ENCODE assay signal across 1 cellular context in the genomic region with DNA sequence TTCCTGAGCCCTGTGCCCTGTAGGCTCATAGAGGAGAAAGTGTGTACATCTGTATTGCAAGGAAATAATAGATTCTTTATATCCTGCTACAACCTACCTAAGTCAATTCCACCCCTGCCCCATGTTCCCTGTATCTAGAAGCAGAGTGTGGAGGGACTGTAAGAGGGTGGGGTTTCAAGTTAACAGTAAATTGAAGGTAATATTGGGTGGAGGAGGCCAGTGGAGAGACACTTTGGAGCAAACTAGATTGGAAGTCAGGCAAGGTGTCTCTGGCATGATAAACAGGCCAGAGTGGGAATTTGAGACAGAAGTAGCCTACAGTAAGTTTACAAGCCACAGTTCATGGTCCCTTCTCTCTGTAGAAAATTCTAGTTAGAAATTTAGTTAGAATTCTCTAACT.
A peak's percentile ranks its signal among the peaks of the same experiment; 100 is the strongest.
TF ChIP-seq lines count a peak whose summit lies in the region.

No MANE protein-coding gene starts in this region.

TF ChIP-seq in K562, 482 proteins besides CTCF, POLR2A, EP300 and RAD21 (continued from another document):
- TF ChIP-seq KDM1A (IDR thresholded peaks at IDR 0.05) (peak; percentile 19 to 49; a peak in 2 of 4 replicates), NFIC (IDR thresholded peaks at IDR 0.05) (peak; percentile 58; the same call in 1 of the 2 replicates), FOXK2 (conservative IDR thresholded peaks at IDR 0.05 in 1 of 2, IDR thresholded peaks at IDR 0.05 in 1 of 2; ENCODE audit: low read depth in 2 of 2) (peak in 1 of 2 experiments; percentile 51; a peak in 1 of 4 replicates), TEAD4 (IDR thresholded peaks at IDR 0.05; ENCODE audit: low read length) (peak; percentile 89), TEAD4 (CRISPR knock-in tag; IDR thresholded peaks at IDR 0.05; ENCODE audit: borderline replicate concordance) (no peak), NR4A1 (CRISPR knock-in tag; IDR thresholded peaks at IDR 0.05) (no peak), NR4A1 (tag; IDR thresholded peaks at IDR 0.05) (0 out of 2 replicates have a peak, but pooled peaks have one; percentile 14), GATAD2B (IDR thresholded peaks at IDR 0.05; ENCODE audit: borderline replicate concordance) (peak; percentile 46; the same call in 1 of the 2 replicates), PML (IDR thresholded peaks at IDR 0.05; ENCODE audit: low read length) (peak; percentile 78), HNRNPH1 (optimal IDR thresholded peaks at IDR 0.05; ENCODE audit: low read depth, low read length) (no peak), ZNF444 (CRISPR knock-in tag; IDR thresholded peaks at IDR 0.05) (no peak), DPF2 (IDR thresholded peaks at IDR 0.05) (peak; percentile 81), SAP30 (IDR thresholded peaks at IDR 0.05; ENCODE audit: borderline replicate concordance, insufficient read depth, low read depth, low read length, poor library complexity, severe bottlenecking) (no peak), SMARCE1 (IDR thresholded peaks at IDR 0.05) (peak; percentile 56; the same call in 1 of the 2 replicates), TSC22D4 (tag; IDR thresholded peaks at IDR 0.05) (no peak), NFRKB (IDR thresholded peaks at IDR 0.05; ENCODE audit: low read depth) (peak; percentile 59; the same call in 1 of the 2 replicates), STAT5A (IDR thresholded peaks at IDR 0.05; ENCODE audit: borderline replicate concordance, low read length) (peak; percentile 72), XRCC4 (IDR thresholded peaks at IDR 0.05; ENCODE audit: extremely low read depth, insufficient read depth, insufficient read length) (no peak), TRIM24 (IDR thresholded peaks at IDR 0.05) (peak in 1 of 2 experiments; percentile 53; a peak in 1 of 4 replicates), ZFP36 (IDR thresholded peaks at IDR 0.05; ENCODE audit: low read depth, low read length, partially characterized antibody) (peak; percentile 3), SMC3 (conservative IDR thresholded peaks at IDR 0.05; ENCODE audit: insufficient read depth, low read depth, low read length) (no peak), SMAD1 (IDR thresholded peaks at IDR 0.05; ENCODE audit: low read depth, low read length, partially characterized antibody) (peak; percentile 26), TAL1 (IDR thresholded peaks at IDR 0.05) (peak; percentile 87), CXXC5 (CRISPR knock-in tag; IDR thresholded peaks at IDR 0.05) (0 out of 2 replicates have a peak, but pooled peaks have one; percentile 22), ZEB2 (IDR thresholded peaks at IDR 0.05) (peak; percentile 52; the same call in 1 of the 2 replicates)
- TF ChIP-seq, protein P1, sequence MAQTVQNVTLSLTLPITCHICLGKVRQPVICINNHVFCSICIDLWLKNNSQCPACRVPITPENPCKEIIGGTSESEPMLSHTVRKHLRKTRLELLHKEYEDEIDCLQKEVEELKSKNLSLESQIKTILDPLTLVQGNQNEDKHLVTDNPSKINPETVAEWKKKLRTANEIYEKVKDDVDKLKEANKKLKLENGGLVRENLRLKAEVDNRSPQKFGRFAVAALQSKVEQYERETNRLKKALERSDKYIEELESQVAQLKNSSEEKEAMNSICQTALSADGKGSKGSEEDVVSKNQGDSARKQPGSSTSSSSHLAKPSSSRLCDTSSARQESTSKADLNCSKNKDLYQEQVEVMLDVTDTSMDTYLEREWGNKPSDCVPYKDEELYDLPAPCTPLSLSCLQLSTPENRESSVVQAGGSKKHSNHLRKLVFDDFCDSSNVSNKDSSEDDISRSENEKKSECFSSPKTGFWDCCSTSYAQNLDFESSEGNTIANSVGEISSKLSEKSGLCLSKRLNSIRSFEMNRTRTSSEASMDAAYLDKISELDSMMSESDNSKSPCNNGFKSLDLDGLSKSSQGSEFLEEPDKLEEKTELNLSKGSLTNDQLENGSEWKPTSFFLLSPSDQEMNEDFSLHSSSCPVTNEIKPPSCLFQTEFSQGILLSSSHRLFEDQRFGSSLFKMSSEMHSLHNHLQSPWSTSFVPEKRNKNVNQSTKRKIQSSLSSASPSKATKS (CRISPR knock-in tag; IDR thresholded peaks at IDR 0.05): no peak
